In the genomic region with DNA sequence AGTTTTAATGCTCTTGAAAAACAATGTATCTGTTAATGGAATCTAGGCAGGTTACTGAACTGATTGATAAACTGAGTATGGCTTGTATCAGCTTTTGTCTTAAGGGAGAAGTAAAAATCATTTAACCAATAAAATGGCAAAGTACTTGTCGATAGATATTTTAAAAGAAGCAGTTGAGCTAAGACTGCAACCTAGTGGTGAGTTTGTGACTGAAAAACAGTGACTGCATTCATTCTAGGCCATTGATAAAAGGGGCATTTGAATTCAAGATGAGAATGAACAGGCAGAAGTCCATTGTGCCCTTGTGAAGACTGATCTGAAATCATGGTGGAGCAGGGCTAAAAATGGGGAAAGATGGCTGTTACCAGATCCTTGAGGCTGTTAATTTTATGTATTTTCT, we compare ENCODE assay signal across 10 cellular contexts. TPM values are rescaled to one million over a fixed set of nuclear protein-coding genes. Genes with fewer than 3 reads are reported as not detected.
DNase-seq lines count a peak whose midpoint lies in the region; TF ChIP-seq lines count a peak whose summit lies in the region.
"Had no signal": no experiment of that assay in that cellular context is flagged by ENCODE, and none has a peak within 500 bp of the region (broad histone marks: within the 10 kb centered on the region; RNA-seq: fewer than 3 reads in every experiment).

No MANE protein-coding gene starts in this region.

- H3K27me3 Mint-ChIP-seq in T-helper 2 cell treated with Interferon-gamma antibody and Interleukin-4, amounts not matched to agents 5 μg/mL and 100 μg/mL, for 36 hours (ENCODE audit: low read depth): no peaks in the 10 kb centered on the region

- no peaks in the 10 kb centered on the region for H3K36me3 ChIP-seq in HEK293 (ENCODE audit: control insufficient read depth in 2 of 2, insufficient read depth in 1 of 2, low read length in 2 of 2)
- H3K36me3 ChIP-seq: pancreas had no signal

- no peak overlapping the region for H3K4me3 ChIP-seq in HEK293 (ENCODE audit: low read depth, low read length)
- H3K4me3 ChIP-seq: pancreas had no signal

- peak; percentile 55; the same call in 2 of the 3 replicates for TF ChIP-seq CTCF in GM12872 (IDR thresholded peaks at IDR 0.05; ENCODE audit: insufficient read depth, low read depth, low read length)
- TF ChIP-seq CTCF in HEK293 (tag by site-specific recombination; IDR thresholded peaks at IDR 0.05): 0 out of 2 replicates have a peak, but pooled peaks have one; percentile 16
- TF ChIP-seq CTCF in RWPE1 (conservative IDR thresholded peaks at IDR 0.05; ENCODE audit: low read depth): no peak

- no peak overlapping the region for H3K27ac ChIP-seq in HEK293 (ENCODE audit: extremely low read depth, low read depth, low read length)
- H3K27ac ChIP-seq in RWPE1: no peak overlapping the region
- H3K27ac ChIP-seq: pancreas had no signal

- peak; percentile 11 for DNase-seq in RWPE1 (ENCODE audit: low spot score)
- peak; percentile 9 for DNase-seq in glomerular endothelial cell (ENCODE audit: extremely low read depth, low read depth, low spot score)
- no peak for DNase-seq in CD1c-positive myeloid dendritic cell (ENCODE audit: extremely low spot score)
- no peak for DNase-seq in T-helper 2 cell treated with Interferon-gamma antibody and Interleukin-4, amounts not matched to agents 5 μg/mL and 100 μg/mL, for 36 hours (ENCODE audit: low spot score)
- no peak for DNase-seq in effector CD8-positive, alpha-beta T cell (lab: John Stamatoyannopoulos, UW)
- no peak for DNase-seq in NCI-H2029 treated with DMSO at 0.1 percent for 48 hours (lab: John Stamatoyannopoulos, UW)
- DNase-seq: pancreas had no signal

- peaks cover 9% of the 10 kb centered on the region for H3K4me1 Mint-ChIP-seq in T-helper 2 cell treated with Interferon-gamma antibody and Interleukin-4, amounts not matched to agents 5 μg/mL and 100 μg/mL, for 36 hours (ENCODE audit: low read depth)

- no peaks in the 10 kb centered on the region for H3K4me1 ChIP-seq in HEK293 (ENCODE audit: control insufficient read depth, insufficient read depth, low read length)
- H3K4me1 ChIP-seq: pancreas had no signal

- H3K4me3 Mint-ChIP-seq in T-helper 2 cell treated with Interferon-gamma antibody and Interleukin-4, amounts not matched to agents 5 μg/mL and 100 μg/mL, for 36 hours: no peak overlapping the region
- H3K4me3 Mint-ChIP-seq: T-helper 1 cell treated with Interleukin-12 subunit alpha and Interleukin-12 subunit beta and Interleukin-4 antibody, amounts not matched to agents 30 μg/mL and 1 μg/mL, for 36 hours had no signal

- no peaks in the 10 kb centered on the region for H3K9me3 ChIP-seq in HEK293 (ENCODE audit: control insufficient read depth, insufficient read depth, low read depth, low read length)
- H3K9me3 ChIP-seq: pancreas had no signal

- H3K36me3 Mint-ChIP-seq in T-helper 2 cell treated with Interferon-gamma antibody and Interleukin-4, amounts not matched to agents 5 μg/mL and 100 μg/mL, for 36 hours (ENCODE audit: low read depth): no peaks in the 10 kb centered on the region

- no peaks in the 10 kb centered on the region for H3K9me3 Mint-ChIP-seq in T-helper 2 cell treated with Interferon-gamma antibody and Interleukin-4, amounts not matched to agents 5 μg/mL and 100 μg/mL, for 36 hours
- H3K9me3 Mint-ChIP-seq: T-helper 1 cell treated with Interleukin-12 subunit alpha and Interleukin-12 subunit beta and Interleukin-4 antibody, amounts not matched to agents 30 μg/mL and 1 μg/mL, for 36 hours had no signal

- POLR2A ChIA-PET in HEK293 (lab: Yijun Ruan, JAX) (no interaction called here), RWPE1 (lab: Yijun Ruan, JAX; ENCODE audit: low non-redundant PET) (no interaction called here)

- CTCF ChIA-PET in HEK293 (lab: Yijun Ruan, JAX) (interaction anchor here (0.6 to 1.0 kb wide), 3 partner anchors 17 to 232 kb away, joined by 3 read pairs; no protein-coding TSS in a partner anchor), RWPE1 (lab: Yijun Ruan, JAX) (interaction anchor here (0.6 to 0.7 kb wide), 2 partner anchors 9 to 314 kb away, joined by 4 to 5 read pairs; no protein-coding TSS in a partner anchor)

- no peak overlapping the region for H3K27ac Mint-ChIP-seq in T-helper 2 cell treated with Interferon-gamma antibody and Interleukin-4, amounts not matched to agents 5 μg/mL and 100 μg/mL, for 36 hours
- H3K27ac Mint-ChIP-seq: T-helper 1 cell treated with Interleukin-12 subunit alpha and Interleukin-12 subunit beta and Interleukin-4 antibody, amounts not matched to agents 30 μg/mL and 1 μg/mL, for 36 hours had no signal

TF ChIP-seq in HEK293, 187 proteins besides CTCF, POLR2A, EP300 and RAD21:
- peak; percentile 11; the same call in 1 of the 2 replicates for TF ChIP-seq ZNF654 (tag by site-specific recombination; IDR thresholded peaks at IDR 0.05; ENCODE audit: low read depth)
- TF ChIP-seq, protein P1, sequence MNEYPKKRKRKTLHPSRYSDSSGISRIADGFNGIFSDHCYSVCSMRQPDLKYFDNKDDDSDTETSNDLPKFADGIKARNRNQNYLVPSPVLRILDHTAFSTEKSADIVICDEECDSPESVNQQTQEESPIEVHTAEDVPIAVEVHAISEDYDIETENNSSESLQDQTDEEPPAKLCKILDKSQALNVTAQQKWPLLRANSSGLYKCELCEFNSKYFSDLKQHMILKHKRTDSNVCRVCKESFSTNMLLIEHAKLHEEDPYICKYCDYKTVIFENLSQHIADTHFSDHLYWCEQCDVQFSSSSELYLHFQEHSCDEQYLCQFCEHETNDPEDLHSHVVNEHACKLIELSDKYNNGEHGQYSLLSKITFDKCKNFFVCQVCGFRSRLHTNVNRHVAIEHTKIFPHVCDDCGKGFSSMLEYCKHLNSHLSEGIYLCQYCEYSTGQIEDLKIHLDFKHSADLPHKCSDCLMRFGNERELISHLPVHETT (tag by site-specific recombination; IDR thresholded peaks at IDR 0.05): no peak
TF ChIP-seq in HEK293: peak in this region for 1.

RNA-seq across cellular contexts. Expression of a gene that starts 59.4 kb away (rescaled TPM):
- not detected in 2 replicates for total RNA-seq in glomerular endothelial cell

Comparison
In these comparisons a context has a peak if more than half of its experiments do, and no peak if none do; other contexts are left out.
1. DNase-seq: peak in RWPE1 (single experiment) and glomerular endothelial cell (single experiment); none in CD1c-positive myeloid dendritic cell (single experiment), T-helper 2 cell treated with Interferon-gamma antibody and Interleukin-4, amounts not matched to agents 5 μg/mL and 100 μg/mL, for 36 hours (single experiment), effector CD8-positive, alpha-beta T cell (single experiment) and NCI-H2029 treated with DMSO at 0.1 percent for 48 hours (single experiment).